22 cellular contexts compared by ENCODE assay signal in the genomic region with DNA sequence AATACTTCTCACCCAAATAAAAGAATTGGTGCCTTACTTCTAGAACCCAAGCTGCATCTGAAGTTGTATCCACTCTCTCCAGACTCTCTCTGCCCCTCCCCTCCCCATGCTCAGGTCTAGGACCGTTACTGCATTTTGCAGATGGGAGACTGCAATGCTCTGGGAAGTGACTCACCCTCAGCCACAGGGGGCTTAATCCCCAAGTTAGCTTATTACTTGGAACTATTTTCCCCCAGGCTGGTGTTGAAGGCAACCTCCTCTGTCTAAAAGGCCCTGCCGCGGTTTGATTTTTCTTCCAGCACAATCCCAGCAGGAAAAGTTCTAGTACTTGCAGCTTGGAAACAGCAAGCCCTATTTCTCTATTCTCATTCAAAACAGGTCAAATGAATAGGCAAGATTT.
DNase-seq lines count a peak whose midpoint lies in the region; ATAC-seq, FAIRE-seq and TF ChIP-seq lines count a peak whose summit lies in the region.
"Had no signal": no experiment of that assay in that cellular context is flagged by ENCODE, and none has a peak within 500 bp of the region (broad histone marks: within the 10 kb centered on the region; RNA-seq: fewer than 3 reads in every experiment).

No MANE protein-coding gene starts in this region.

- H3K4me3 ChIP-seq in astrocyte (ENCODE audit: insufficient read depth, low read depth, low read length): no peak overlapping the region
- H3K4me3 ChIP-seq: body of pancreas, skin epidermis had no signal

- H3K4me1 ChIP-seq in astrocyte (ENCODE audit: insufficient read depth, low read length): peaks cover 9% of the 10 kb centered on the region

- H3K36me3 Mint-ChIP-seq in astrocyte (ENCODE audit: low read depth, unreplicated experiment): no peaks in the 10 kb centered on the region
- H3K36me3 Mint-ChIP-seq: activated naive CD4-positive, alpha-beta T cell treated with anti-CD3 and anti-CD28 coated beads, Interleukin-2, amount 50 U/mL, for 24 hours had no signal

- ATAC-seq in GM21786 (IDR thresholded peaks at IDR 0.05; ENCODE audit: unreplicated experiment) (no peak), GM21390 (IDR thresholded peaks at IDR 0.05; ENCODE audit: unreplicated experiment) (no peak)
- ATAC-seq: body of pancreas had no signal

- no peak for FAIRE-seq in astrocyte (lab: Jason Lieb, UNC)

- H3K4me3 Mint-ChIP-seq in astrocyte (ENCODE audit: unreplicated experiment): no peak overlapping the region
- H3K4me3 Mint-ChIP-seq: activated B cell treated with CpG ODN at 0.5 μM for 24 hours; activated naive CD4-positive, alpha-beta T cell treated with anti-CD3 and anti-CD28 coated beads, Interleukin-2, amount 50 U/mL, for 24 hours; CD4-positive, alpha-beta T cell; nephron progenitor cell had no signal

- no peaks in the 10 kb centered on the region for H3K27me3 ChIP-seq in astrocyte (ENCODE audit: insufficient read depth, low read length)
- H3K27me3 ChIP-seq: body of pancreas had no signal

- H3K9ac ChIP-seq in astrocyte (ENCODE audit: low read length): no peak overlapping the region

- H3K36me3 ChIP-seq in astrocyte (ENCODE audit: insufficient read depth, low read length): no peaks in the 10 kb centered on the region

- TF ChIP-seq CTCF in astrocyte (IDR thresholded peaks at IDR 0.05; ENCODE audit: insufficient read depth, low read depth, low read length): no peak

- no peaks in the 10 kb centered on the region for H3K79me2 ChIP-seq in astrocyte (ENCODE audit: insufficient read depth, low read length)

- peak overlapping the region; percentile 45 for H3K27ac Mint-ChIP-seq in astrocyte (ENCODE audit: unreplicated experiment)
- H3K27ac Mint-ChIP-seq: activated B cell treated with CpG ODN at 0.5 μM for 24 hours; activated naive CD4-positive, alpha-beta T cell treated with anti-CD3 and anti-CD28 coated beads, Interleukin-2, amount 50 U/mL, for 24 hours; CD4-positive, alpha-beta T cell; nephron progenitor cell had no signal

- H3K27me3 Mint-ChIP-seq in astrocyte (ENCODE audit: low read depth, unreplicated experiment): no peaks in the 10 kb centered on the region

- no peaks in the 10 kb centered on the region for H3K9me3 ChIP-seq in astrocyte (ENCODE audit: insufficient read depth, low read depth, low read length)
- H3K9me3 ChIP-seq: body of pancreas had no signal

- peaks cover 4% of the 10 kb centered on the region for H3K9me3 Mint-ChIP-seq in astrocyte (ENCODE audit: unreplicated experiment)
- H3K9me3 Mint-ChIP-seq: activated B cell treated with CpG ODN at 0.5 μM for 24 hours; activated naive CD4-positive, alpha-beta T cell treated with anti-CD3 and anti-CD28 coated beads, Interleukin-2, amount 50 U/mL, for 24 hours; CD4-positive, alpha-beta T cell; nephron progenitor cell had no signal

- DNase-seq in EH (ENCODE audit: low read depth): peak; percentile 4
- peak; percentile 18 for DNase-seq in M059J (ENCODE audit: low read depth)
- DNase-seq in astrocyte (ENCODE audit: low read depth): no peak
- peak; percentile 92 for DNase-seq in islet precursor cell
- DNase-seq in globus pallidus (ENCODE audit: low spot score): no peak
- no peak for DNase-seq in stimulated activated CD4-positive, alpha-beta T cell treated with anti-CD3 and anti-CD28 coated beads, Interleukin-12 subunit alpha, Interleukin-12 subunit beta, amount 100 ng/mL, for 4 hours
- DNase-seq: activated B cell treated with CpG ODN at 0.5 μM for 24 hours; activated T-cell treated with anti-CD3 and anti-CD28 coated beads, Interleukin-2, amount 50 U/mL, for 48 hours; body of pancreas; CD4-positive, alpha-beta T cell; DMS53; hippocampal formation; left cardiac atrium; midbrain; NCI-H526; nephron progenitor cell; SHP77; stimulated activated CD4-positive, alpha-beta T cell treated with anti-CD3 and anti-CD28 coated beads, Interleukin-4, amount 100 ng/mL, for 1 hour had no signal

- peak overlapping the region; percentile 11 for H3K4me2 ChIP-seq in astrocyte (ENCODE audit: low read length)

- H3K27ac ChIP-seq in astrocyte (ENCODE audit: low read depth, low read length): no peak overlapping the region
- H3K27ac ChIP-seq: body of pancreas, skin epidermis had no signal

- peaks cover 21% of the 10 kb centered on the region for H3K4me1 Mint-ChIP-seq in astrocyte (ENCODE audit: low read depth, unreplicated experiment)
- H3K4me1 Mint-ChIP-seq: activated B cell treated with CpG ODN at 0.5 μM for 24 hours; activated naive CD4-positive, alpha-beta T cell treated with anti-CD3 and anti-CD28 coated beads, Interleukin-2, amount 50 U/mL, for 24 hours; nephron progenitor cell had no signal

- H2AFZ ChIP-seq in astrocyte (ENCODE audit: low read depth, low read length): no peak overlapping the region

- H4K20me1 ChIP-seq in astrocyte (ENCODE audit: insufficient read depth, low read length): no peaks in the 10 kb centered on the region

Comparison
In these comparisons a context has a peak if more than half of its experiments do, and no peak if none do; other contexts are left out.
1. DNase-seq: peak in EH (single experiment), M059J (single experiment) and islet precursor cell (single experiment); none in astrocyte (single experiment), globus pallidus (single experiment) and stimulated activated CD4-positive, alpha-beta T cell treated with anti-CD3 and anti-CD28 coated beads, Interleukin-12 subunit alpha, Interleukin-12 subunit beta, amount 100 ng/mL, for 4 hours (single experiment).